5 cellular contexts compared by ENCODE assay signal in genomic region chr2:231067531-231067930, GRCh38. TPM values are rescaled to one million over a fixed set of nuclear protein-coding genes. Genes with fewer than 3 reads are reported as not detected.
"Had no signal": no experiment of that assay in that cellular context is flagged by ENCODE, and none has a peak within 500 bp of the region (broad histone marks: within the 10 kb centered on the region; RNA-seq: fewer than 3 reads in every experiment).

No MANE protein-coding gene starts in this region.

RNA-seq across cellular contexts. Expression of gene C2orf72, which starts 30.2 kb away (rescaled TPM):
- total RNA-seq: foreskin keratinocyte, osteoblast had no signal

RNA-seq across cellular contexts. Expression of gene HTR2B, which starts 57.3 kb away (rescaled TPM):
- total RNA-seq: epithelial cell of proximal tubule; foreskin keratinocyte; natural killer cell treated with Interleukin-12 subunit alpha and Interleukin-12 subunit beta and Interleukin-15 and Interleukin-18, amount 100 ng/mL, for 72 hours; prostate gland had no signal
